In the genomic region with DNA sequence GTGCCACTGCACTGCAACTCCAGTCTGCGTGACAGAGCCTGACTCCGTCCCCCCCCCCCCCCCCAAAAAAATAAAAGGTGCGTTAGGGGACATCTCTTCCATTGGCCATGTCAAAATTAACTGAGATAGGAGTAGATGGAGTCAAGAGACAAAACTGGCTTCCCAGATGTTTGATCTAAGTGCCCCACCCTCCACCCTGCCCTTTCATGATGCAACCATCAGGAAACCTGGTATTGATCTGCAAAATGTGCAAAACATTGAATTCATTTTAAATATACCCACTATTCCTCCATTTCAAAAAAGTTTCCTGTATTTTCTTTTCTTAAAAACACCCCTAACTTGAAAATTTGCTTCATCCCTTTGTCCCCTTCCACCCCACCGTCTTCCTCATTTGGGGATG, we compare ENCODE assay signal across 1 cellular context.
TF ChIP-seq lines count a peak whose summit lies in the region.

No MANE protein-coding gene starts in this region.

TF ChIP-seq in HCT116, 20 proteins besides CTCF, POLR2A, EP300 and RAD21 (continued from another document):
- TF ChIP-seq, protein P1, sequence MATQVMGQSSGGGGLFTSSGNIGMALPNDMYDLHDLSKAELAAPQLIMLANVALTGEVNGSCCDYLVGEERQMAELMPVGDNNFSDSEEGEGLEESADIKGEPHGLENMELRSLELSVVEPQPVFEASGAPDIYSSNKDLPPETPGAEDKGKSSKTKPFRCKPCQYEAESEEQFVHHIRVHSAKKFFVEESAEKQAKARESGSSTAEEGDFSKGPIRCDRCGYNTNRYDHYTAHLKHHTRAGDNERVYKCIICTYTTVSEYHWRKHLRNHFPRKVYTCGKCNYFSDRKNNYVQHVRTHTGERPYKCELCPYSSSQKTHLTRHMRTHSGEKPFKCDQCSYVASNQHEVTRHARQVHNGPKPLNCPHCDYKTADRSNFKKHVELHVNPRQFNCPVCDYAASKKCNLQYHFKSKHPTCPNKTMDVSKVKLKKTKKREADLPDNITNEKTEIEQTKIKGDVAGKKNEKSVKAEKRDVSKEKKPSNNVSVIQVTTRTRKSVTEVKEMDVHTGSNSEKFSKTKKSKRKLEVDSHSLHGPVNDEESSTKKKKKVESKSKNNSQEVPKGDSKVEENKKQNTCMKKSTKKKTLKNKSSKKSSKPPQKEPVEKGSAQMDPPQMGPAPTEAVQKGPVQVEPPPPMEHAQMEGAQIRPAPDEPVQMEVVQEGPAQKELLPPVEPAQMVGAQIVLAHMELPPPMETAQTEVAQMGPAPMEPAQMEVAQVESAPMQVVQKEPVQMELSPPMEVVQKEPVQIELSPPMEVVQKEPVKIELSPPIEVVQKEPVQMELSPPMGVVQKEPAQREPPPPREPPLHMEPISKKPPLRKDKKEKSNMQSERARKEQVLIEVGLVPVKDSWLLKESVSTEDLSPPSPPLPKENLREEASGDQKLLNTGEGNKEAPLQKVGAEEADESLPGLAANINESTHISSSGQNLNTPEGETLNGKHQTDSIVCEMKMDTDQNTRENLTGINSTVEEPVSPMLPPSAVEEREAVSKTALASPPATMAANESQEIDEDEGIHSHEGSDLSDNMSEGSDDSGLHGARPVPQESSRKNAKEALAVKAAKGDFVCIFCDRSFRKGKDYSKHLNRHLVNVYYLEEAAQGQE (IDR thresholded peaks at IDR 0.05; ENCODE audit: low read depth), result no peak
